17 cellular contexts compared by ENCODE assay signal in genomic region chr13:111013196-111013595, GRCh38.
DNase-seq lines count a peak whose midpoint lies in the region; ATAC-seq and TF ChIP-seq lines count a peak whose summit lies in the region.
"Had no signal": no experiment of that assay in that cellular context is flagged by ENCODE, and none has a peak within 500 bp of the region (broad histone marks: within the 10 kb centered on the region; RNA-seq: fewer than 3 reads in every experiment).

No MANE protein-coding gene starts in this region.

- no peaks in the 10 kb centered on the region for H3K4me1 ChIP-seq in left ventricle myocardium inferior
- H3K4me1 ChIP-seq: HAP-1 had no signal

- no peak for DNase-seq in activated CD4-positive, alpha-beta memory T cell treated with anti-CD3 and anti-CD28 coated beads, Interleukin-2, amount 10 ng/mL, durations not matched to agents 7 days and 5 days
- DNase-seq in activated CD4-positive, alpha-beta memory T cell treated with anti-CD3 and anti-CD28 coated beads for 36 hours: no peak
- DNase-seq in activated naive CD4-positive, alpha-beta T cell treated with anti-CD3 and anti-CD28 coated beads, Interleukin-2, amount 10 ng/mL, durations not matched to agents 7 days and 5 days: no peak
- no peak for DNase-seq in activated naive CD4-positive, alpha-beta T cell treated with anti-CD3 and anti-CD28 coated beads for 36 hours
- DNase-seq in left ventricle myocardium inferior: no peak
- DNase-seq: C1 segment of cervical spinal cord; Calu3; CD4-positive, alpha-beta memory T cell; COR-L47; DMS53; DMS79 treated with DMSO at 0.1 percent for 48 hours; GF-D8 had no signal

- H3K27ac Mint-ChIP-seq in activated CD4-positive, alpha-beta memory T cell treated with anti-CD3 and anti-CD28 coated beads, Interleukin-2, amount 10 ng/mL, durations not matched to agents 7 days and 5 days: peak overlapping the region; percentile 88
- no peak overlapping the region for H3K27ac Mint-ChIP-seq in activated CD4-positive, alpha-beta memory T cell treated with anti-CD3 and anti-CD28 coated beads for 36 hours
- H3K27ac Mint-ChIP-seq in activated naive CD4-positive, alpha-beta T cell treated with anti-CD3 and anti-CD28 coated beads, Interleukin-2, amount 10 ng/mL, durations not matched to agents 7 days and 5 days: peak overlapping the region; percentile 69
- H3K27ac Mint-ChIP-seq in activated naive CD4-positive, alpha-beta T cell treated with anti-CD3 and anti-CD28 coated beads for 36 hours: no peak overlapping the region
- H3K27ac Mint-ChIP-seq in T-helper 1 cell treated with Interleukin-12 subunit alpha and Interleukin-12 subunit beta and Interleukin-4 antibody, amounts not matched to agents 30 μg/mL and 1 μg/mL, for 36 hours: peak overlapping the region; percentile 96
- no peak overlapping the region for H3K27ac Mint-ChIP-seq in activated T-helper 17 cell treated with anti-CD3 and anti-CD28 coated beads, Interleukin-2, amount 50 U/mL, for 72 hours
- H3K27ac Mint-ChIP-seq: CD4-positive, alpha-beta memory T cell; GM23338 had no signal

- peaks cover 38% of the 10 kb centered on the region for H3K36me3 Mint-ChIP-seq in activated CD4-positive, alpha-beta memory T cell treated with anti-CD3 and anti-CD28 coated beads, Interleukin-2, amount 10 ng/mL, durations not matched to agents 7 days and 5 days (ENCODE audit: low read depth)
- H3K36me3 Mint-ChIP-seq in activated CD4-positive, alpha-beta memory T cell treated with anti-CD3 and anti-CD28 coated beads for 36 hours: no peaks in the 10 kb centered on the region
- H3K36me3 Mint-ChIP-seq in activated naive CD4-positive, alpha-beta T cell treated with anti-CD3 and anti-CD28 coated beads, Interleukin-2, amount 10 ng/mL, durations not matched to agents 7 days and 5 days: peaks cover 4% of the 10 kb centered on the region
- H3K36me3 Mint-ChIP-seq in activated naive CD4-positive, alpha-beta T cell treated with anti-CD3 and anti-CD28 coated beads for 36 hours (ENCODE audit: low read depth): no peaks in the 10 kb centered on the region
- peaks cover 12% of the 10 kb centered on the region for H3K36me3 Mint-ChIP-seq in T-helper 1 cell treated with Interleukin-12 subunit alpha and Interleukin-12 subunit beta and Interleukin-4 antibody, amounts not matched to agents 30 μg/mL and 1 μg/mL, for 36 hours (ENCODE audit: low read depth)
- no peaks in the 10 kb centered on the region for H3K36me3 Mint-ChIP-seq in activated T-helper 17 cell treated with anti-CD3 and anti-CD28 coated beads, Interleukin-2, amount 50 U/mL, for 72 hours (ENCODE audit: low read depth)
- H3K36me3 Mint-ChIP-seq: CD4-positive, alpha-beta memory T cell had no signal

- H3K4me3 ChIP-seq in left ventricle myocardium inferior: no peak overlapping the region
- H3K4me3 ChIP-seq: GM23338, HAP-1 had no signal

- peaks cover 28% of the 10 kb centered on the region for H3K27me3 Mint-ChIP-seq in activated CD4-positive, alpha-beta memory T cell treated with anti-CD3 and anti-CD28 coated beads, Interleukin-2, amount 10 ng/mL, durations not matched to agents 7 days and 5 days
- peaks cover 14% of the 10 kb centered on the region for H3K27me3 Mint-ChIP-seq in activated CD4-positive, alpha-beta memory T cell treated with anti-CD3 and anti-CD28 coated beads for 36 hours
- peaks cover 13% of the 10 kb centered on the region for H3K27me3 Mint-ChIP-seq in activated naive CD4-positive, alpha-beta T cell treated with anti-CD3 and anti-CD28 coated beads, Interleukin-2, amount 10 ng/mL, durations not matched to agents 7 days and 5 days
- H3K27me3 Mint-ChIP-seq in activated naive CD4-positive, alpha-beta T cell treated with anti-CD3 and anti-CD28 coated beads for 36 hours (ENCODE audit: low read depth): peaks cover 14% of the 10 kb centered on the region
- H3K27me3 Mint-ChIP-seq in T-helper 1 cell treated with Interleukin-12 subunit alpha and Interleukin-12 subunit beta and Interleukin-4 antibody, amounts not matched to agents 30 μg/mL and 1 μg/mL, for 36 hours (ENCODE audit: low read depth): peaks cover 10% of the 10 kb centered on the region
- H3K27me3 Mint-ChIP-seq in activated T-helper 17 cell treated with anti-CD3 and anti-CD28 coated beads, Interleukin-2, amount 50 U/mL, for 72 hours: no peaks in the 10 kb centered on the region

- no peaks in the 10 kb centered on the region for H3K36me3 ChIP-seq in left ventricle myocardium inferior
- H3K36me3 ChIP-seq: HAP-1 had no signal

- TF ChIP-seq CTCF in left ventricle myocardium inferior (IDR thresholded peaks at IDR 0.05; ENCODE audit: borderline replicate concordance): no peak

- H3K4me3 Mint-ChIP-seq in activated CD4-positive, alpha-beta memory T cell treated with anti-CD3 and anti-CD28 coated beads, Interleukin-2, amount 10 ng/mL, durations not matched to agents 7 days and 5 days: no peak overlapping the region
- no peak overlapping the region for H3K4me3 Mint-ChIP-seq in activated CD4-positive, alpha-beta memory T cell treated with anti-CD3 and anti-CD28 coated beads for 36 hours
- H3K4me3 Mint-ChIP-seq in activated naive CD4-positive, alpha-beta T cell treated with anti-CD3 and anti-CD28 coated beads, Interleukin-2, amount 10 ng/mL, durations not matched to agents 7 days and 5 days: no peak overlapping the region
- H3K4me3 Mint-ChIP-seq in activated naive CD4-positive, alpha-beta T cell treated with anti-CD3 and anti-CD28 coated beads for 36 hours: no peak overlapping the region
- H3K4me3 Mint-ChIP-seq in T-helper 1 cell treated with Interleukin-12 subunit alpha and Interleukin-12 subunit beta and Interleukin-4 antibody, amounts not matched to agents 30 μg/mL and 1 μg/mL, for 36 hours: no peak overlapping the region
- no peak overlapping the region for H3K4me3 Mint-ChIP-seq in activated T-helper 17 cell treated with anti-CD3 and anti-CD28 coated beads, Interleukin-2, amount 50 U/mL, for 72 hours
- H3K4me3 Mint-ChIP-seq: CD4-positive, alpha-beta memory T cell; GM23338 had no signal

- ATAC-seq in activated T-helper 17 cell treated with anti-CD3 and anti-CD28 coated beads, Interleukin-2, amount 50 U/mL, for 72 hours (replicated peaks): peak; percentile 28
- ATAC-seq in SK-N-SH treated with all-trans-retinoic acid at 6 μM for 48 hours: no peak
- ATAC-seq: GM23338 had no signal

- no peaks in the 10 kb centered on the region for H3K27me3 ChIP-seq in left ventricle myocardium inferior (ENCODE audit: low read depth)

- peaks cover 17% of the 10 kb centered on the region for H3K9me3 Mint-ChIP-seq in activated CD4-positive, alpha-beta memory T cell treated with anti-CD3 and anti-CD28 coated beads, Interleukin-2, amount 10 ng/mL, durations not matched to agents 7 days and 5 days
- H3K9me3 Mint-ChIP-seq in activated CD4-positive, alpha-beta memory T cell treated with anti-CD3 and anti-CD28 coated beads for 36 hours: no peaks in the 10 kb centered on the region
- no peaks in the 10 kb centered on the region for H3K9me3 Mint-ChIP-seq in activated naive CD4-positive, alpha-beta T cell treated with anti-CD3 and anti-CD28 coated beads, Interleukin-2, amount 10 ng/mL, durations not matched to agents 7 days and 5 days
- H3K9me3 Mint-ChIP-seq in activated naive CD4-positive, alpha-beta T cell treated with anti-CD3 and anti-CD28 coated beads for 36 hours: no peaks in the 10 kb centered on the region
- peaks cover 10% of the 10 kb centered on the region for H3K9me3 Mint-ChIP-seq in T-helper 1 cell treated with Interleukin-12 subunit alpha and Interleukin-12 subunit beta and Interleukin-4 antibody, amounts not matched to agents 30 μg/mL and 1 μg/mL, for 36 hours
- H3K9me3 Mint-ChIP-seq in activated T-helper 17 cell treated with anti-CD3 and anti-CD28 coated beads, Interleukin-2, amount 50 U/mL, for 72 hours: no peaks in the 10 kb centered on the region
- H3K9me3 Mint-ChIP-seq: GM23338 had no signal

- POLR2A ChIA-PET in activated CD4-positive, alpha-beta memory T cell treated with anti-CD3 and anti-CD28 coated beads, Interleukin-2, amount 10 ng/mL, durations not matched to agents 7 days and 5 days (lab: Charles Lee): interaction anchor here (1.7 to 4.3 kb wide), 4 partner anchors 14 to 99 kb away, joined by 4 to 38 read pairs (median 18); partner anchors contain the start of gene ANKRD10
- POLR2A ChIA-PET in activated CD4-positive, alpha-beta memory T cell treated with anti-CD3 and anti-CD28 coated beads for 36 hours (lab: Charles Lee): no interaction called here

- intact Hi-C loops in activated CD4-positive, alpha-beta memory T cell treated with anti-CD3 and anti-CD28 coated beads for 36 hours (cut with micrococcal nuclease): no loop called here
- intact Hi-C loops in activated naive CD4-positive, alpha-beta T cell treated with anti-CD3 and anti-CD28 coated beads for 36 hours (cut with micrococcal nuclease): no loop called here
- intact Hi-C loops in left ventricle myocardium inferior (cut with micrococcal nuclease): no loop called here

- CTCF ChIA-PET in activated CD4-positive, alpha-beta memory T cell treated with anti-CD3 and anti-CD28 coated beads, Interleukin-2, amount 10 ng/mL, durations not matched to agents 7 days and 5 days (lab: Charles Lee): interaction anchor here (0.7 to 4.0 kb wide), 6 partner anchors 14 to 98 kb away, joined by 3 to 26 read pairs (median 4); partner anchors contain the start of gene ANKRD10
- CTCF ChIA-PET in activated CD4-positive, alpha-beta memory T cell treated with anti-CD3 and anti-CD28 coated beads for 36 hours (lab: Charles Lee): interaction anchor here (1.1 to 1.6 kb wide), 2 partner anchors 27 to 54 kb away, joined by 3 to 5 read pairs; no protein-coding TSS in a partner anchor
- CTCF ChIA-PET in activated naive CD4-positive, alpha-beta T cell treated with anti-CD3 and anti-CD28 coated beads, Interleukin-2, amount 10 ng/mL, durations not matched to agents 7 days and 5 days (lab: Charles Lee): interaction anchor here (0.6 kb wide), 1 partner anchor 198 kb away, joined by 4 read pairs; no protein-coding TSS in a partner anchor
- CTCF ChIA-PET in activated naive CD4-positive, alpha-beta T cell treated with anti-CD3 and anti-CD28 coated beads for 36 hours (lab: Charles Lee): interaction anchor here (0.6 to 1.8 kb wide), 2 partner anchors 48 to 106 kb away, joined by 3 to 6 read pairs; no protein-coding TSS in a partner anchor

- H3K4me1 Mint-ChIP-seq in activated CD4-positive, alpha-beta memory T cell treated with anti-CD3 and anti-CD28 coated beads, Interleukin-2, amount 10 ng/mL, durations not matched to agents 7 days and 5 days: peaks cover 47% of the 10 kb centered on the region
- peaks cover 4% of the 10 kb centered on the region for H3K4me1 Mint-ChIP-seq in activated CD4-positive, alpha-beta memory T cell treated with anti-CD3 and anti-CD28 coated beads for 36 hours (ENCODE audit: low read depth)
- H3K4me1 Mint-ChIP-seq in activated naive CD4-positive, alpha-beta T cell treated with anti-CD3 and anti-CD28 coated beads, Interleukin-2, amount 10 ng/mL, durations not matched to agents 7 days and 5 days: peaks cover 31% of the 10 kb centered on the region
- H3K4me1 Mint-ChIP-seq in activated naive CD4-positive, alpha-beta T cell treated with anti-CD3 and anti-CD28 coated beads for 36 hours (ENCODE audit: low read depth): no peaks in the 10 kb centered on the region
- peaks cover 38% of the 10 kb centered on the region for H3K4me1 Mint-ChIP-seq in T-helper 1 cell treated with Interleukin-12 subunit alpha and Interleukin-12 subunit beta and Interleukin-4 antibody, amounts not matched to agents 30 μg/mL and 1 μg/mL, for 36 hours (ENCODE audit: low read depth)
- no peaks in the 10 kb centered on the region for H3K4me1 Mint-ChIP-seq in activated T-helper 17 cell treated with anti-CD3 and anti-CD28 coated beads, Interleukin-2, amount 50 U/mL, for 72 hours
- H3K4me1 Mint-ChIP-seq: GM23338 had no signal

- H3K27ac ChIP-seq in left ventricle myocardium inferior (replicated peaks): no peak overlapping the region

- no peaks in the 10 kb centered on the region for H3K9me3 ChIP-seq in left ventricle myocardium inferior (replicated peaks)
- H3K9me3 ChIP-seq: HAP-1 had no signal

Comparison
In these comparisons a context has a peak if more than half of its experiments do, and no peak if none do; other contexts are left out.
1. H3K27ac Mint-ChIP-seq: peak in activated CD4-positive, alpha-beta memory T cell treated with anti-CD3 and anti-CD28 coated beads, Interleukin-2, amount 10 ng/mL, durations not matched to agents 7 days and 5 days (single experiment), activated naive CD4-positive, alpha-beta T cell treated with anti-CD3 and anti-CD28 coated beads, Interleukin-2, amount 10 ng/mL, durations not matched to agents 7 days and 5 days (single experiment) and T-helper 1 cell treated with Interleukin-12 subunit alpha and Interleukin-12 subunit beta and Interleukin-4 antibody, amounts not matched to agents 30 μg/mL and 1 μg/mL, for 36 hours (single experiment); none in activated CD4-positive, alpha-beta memory T cell treated with anti-CD3 and anti-CD28 coated beads for 36 hours (single experiment), activated naive CD4-positive, alpha-beta T cell treated with anti-CD3 and anti-CD28 coated beads for 36 hours (single experiment) and activated T-helper 17 cell treated with anti-CD3 and anti-CD28 coated beads, Interleukin-2, amount 50 U/mL, for 72 hours (single experiment).